ENCODE assay signal across 19 cellular contexts in the genomic region with DNA sequence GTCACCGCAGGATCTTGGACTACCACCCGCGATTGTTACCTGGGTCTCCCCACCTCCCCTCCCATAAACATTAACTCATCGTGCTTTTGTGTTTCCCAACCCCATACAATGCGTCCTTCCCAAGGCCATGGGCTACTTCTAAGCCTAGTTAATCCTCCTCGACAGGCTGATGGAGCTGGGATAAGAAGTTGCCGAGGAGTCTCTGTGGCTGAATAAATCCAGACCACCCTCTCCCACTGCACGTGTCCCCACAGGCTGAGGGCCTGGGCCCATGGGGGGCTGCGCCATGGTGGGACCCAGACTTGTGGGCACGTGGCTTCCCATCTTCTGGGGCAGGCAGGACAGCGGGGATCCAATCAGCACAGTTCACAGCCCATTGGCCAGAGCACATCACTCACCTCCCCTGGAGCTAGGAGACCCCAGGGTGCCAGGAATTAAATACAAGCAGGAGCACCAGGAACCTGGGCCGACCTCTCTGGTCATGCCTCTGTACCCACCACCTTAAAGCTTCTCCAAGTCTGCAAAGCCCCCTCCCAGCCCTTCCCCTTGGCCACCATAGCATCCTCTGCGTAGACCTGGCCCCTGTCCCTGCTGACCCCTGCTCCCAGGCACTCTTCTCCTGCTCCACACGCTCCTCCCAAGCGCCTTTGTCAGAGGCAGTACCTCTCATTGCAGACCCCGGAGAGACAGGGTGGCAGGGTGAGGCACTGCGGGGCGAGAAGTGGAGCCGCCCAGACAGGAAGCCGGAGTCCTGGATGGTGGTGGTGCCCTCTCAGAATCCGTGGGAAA.
"Had no signal": no experiment of that assay in that cellular context is flagged by ENCODE, and none has a peak within 500 bp of the region (broad histone marks: within the 10 kb centered on the region; RNA-seq: fewer than 3 reads in every experiment).

No MANE protein-coding gene starts in this region.

- H3K27me3 ChIP-seq: brain microvascular endothelial cell, foreskin keratinocyte, upper lobe of left lung had no signal

- DNase-seq: activated CD4-positive, alpha-beta T cell treated with anti-CD3 and anti-CD28 coated beads for 4 hours; activated CD8-positive, alpha-beta memory T cell treated with anti-CD3 and anti-CD28 coated beads for 24 hours; activated naive CD4-positive, alpha-beta T cell; activated naive CD8-positive, alpha-beta T cell treated with anti-CD3 and anti-CD28 coated beads, Interleukin-2, amount 10 ng/mL, durations not matched to agents 7 days and 5 days; anterior cingulate cortex; brain microvascular endothelial cell; effector CD8-positive, alpha-beta T cell; foreskin keratinocyte; head of caudate nucleus; mammary epithelial cell; nucleus accumbens; stimulated activated CD4-positive, alpha-beta T cell treated with anti-CD3 and anti-CD28 coated beads, Interleukin-1b, Interleukin-23, amount 100 ng/mL, for 48 hours; stimulated activated naive CD8-positive, alpha-beta T cell treated with anti-CD3 and anti-CD28 coated beads, Interleukin-15, amount 100 ng/mL, for 72 hours; T-helper 2 cell; upper lobe of left lung had no signal

- H3K27ac ChIP-seq: brain microvascular endothelial cell, foreskin keratinocyte, prostate gland, upper lobe of left lung had no signal

- H3K9me3 ChIP-seq: prostate gland, upper lobe of left lung had no signal

- H3K36me3 ChIP-seq: brain microvascular endothelial cell, prostate gland, upper lobe of left lung had no signal

- ATAC-seq: foreskin keratinocyte; left colon; right cardiac atrium; stimulated activated naive CD8-positive, alpha-beta T cell treated with anti-CD3 and anti-CD28 coated beads, Interleukin-15, amount 100 ng/mL, for 72 hours; WTC11 had no signal

- H3K4me3 ChIP-seq: prostate gland, upper lobe of left lung had no signal

- H3K4me1 ChIP-seq: foreskin keratinocyte, prostate gland, upper lobe of left lung had no signal
